ENCODE assay signal across 16 cellular contexts in genomic region chr5:17912794-17913193, GRCh38.
"Had no signal": no experiment of that assay in that cellular context is flagged by ENCODE, and none has a peak within 500 bp of the region (broad histone marks: within the 10 kb centered on the region; RNA-seq: fewer than 3 reads in every experiment).

No MANE protein-coding gene starts in this region.

- DNase-seq: activated CD4-positive, alpha-beta memory T cell treated with anti-CD3 and anti-CD28 coated beads for 36 hours; activated naive CD4-positive, alpha-beta T cell treated with anti-CD3 and anti-CD28 coated beads, Interleukin-2, amount 10 ng/mL, durations not matched to agents 7 days and 5 days; activated T-cell treated with anti-CD3 and anti-CD28 coated beads, Interleukin-2, amount 50 U/mL, for 24 hours; cerebellar nuclear complex; effector memory CD4-positive, alpha-beta T cell; foreskin melanocyte; head of caudate nucleus; left cardiac atrium; lower lobe of right lung; sigmoid colon; spleen; stimulated activated naive CD8-positive, alpha-beta T cell treated with anti-CD3 and anti-CD28 coated beads, Interleukin-15, amount 100 ng/mL, for 72 hours; upper lobe of left lung; WERI-Rb-1 had no signal

- H3K4me3 ChIP-seq: ascending aorta, breast epithelium, lower lobe of right lung, sigmoid colon, spleen, upper lobe of left lung had no signal

- ATAC-seq: left cardiac atrium; lower lobe of right lung; stimulated activated naive CD8-positive, alpha-beta T cell treated with anti-CD3 and anti-CD28 coated beads, Interleukin-15, amount 100 ng/mL, for 72 hours had no signal

- H3K27ac ChIP-seq: ascending aorta, breast epithelium, lower lobe of right lung, sigmoid colon, spleen, upper lobe of left lung, WERI-Rb-1 had no signal

- H3K4me1 ChIP-seq: ascending aorta, breast epithelium, lower lobe of right lung, sigmoid colon, spleen, upper lobe of left lung had no signal

- H3K27me3 ChIP-seq: ascending aorta, breast epithelium, sigmoid colon, spleen, upper lobe of left lung had no signal

- H3K9me3 ChIP-seq: ascending aorta, breast epithelium, lower lobe of right lung, sigmoid colon, spleen, upper lobe of left lung had no signal

- H3K36me3 ChIP-seq: ascending aorta, breast epithelium, lower lobe of right lung, sigmoid colon, spleen, upper lobe of left lung, WERI-Rb-1 had no signal
